In the genomic region with DNA sequence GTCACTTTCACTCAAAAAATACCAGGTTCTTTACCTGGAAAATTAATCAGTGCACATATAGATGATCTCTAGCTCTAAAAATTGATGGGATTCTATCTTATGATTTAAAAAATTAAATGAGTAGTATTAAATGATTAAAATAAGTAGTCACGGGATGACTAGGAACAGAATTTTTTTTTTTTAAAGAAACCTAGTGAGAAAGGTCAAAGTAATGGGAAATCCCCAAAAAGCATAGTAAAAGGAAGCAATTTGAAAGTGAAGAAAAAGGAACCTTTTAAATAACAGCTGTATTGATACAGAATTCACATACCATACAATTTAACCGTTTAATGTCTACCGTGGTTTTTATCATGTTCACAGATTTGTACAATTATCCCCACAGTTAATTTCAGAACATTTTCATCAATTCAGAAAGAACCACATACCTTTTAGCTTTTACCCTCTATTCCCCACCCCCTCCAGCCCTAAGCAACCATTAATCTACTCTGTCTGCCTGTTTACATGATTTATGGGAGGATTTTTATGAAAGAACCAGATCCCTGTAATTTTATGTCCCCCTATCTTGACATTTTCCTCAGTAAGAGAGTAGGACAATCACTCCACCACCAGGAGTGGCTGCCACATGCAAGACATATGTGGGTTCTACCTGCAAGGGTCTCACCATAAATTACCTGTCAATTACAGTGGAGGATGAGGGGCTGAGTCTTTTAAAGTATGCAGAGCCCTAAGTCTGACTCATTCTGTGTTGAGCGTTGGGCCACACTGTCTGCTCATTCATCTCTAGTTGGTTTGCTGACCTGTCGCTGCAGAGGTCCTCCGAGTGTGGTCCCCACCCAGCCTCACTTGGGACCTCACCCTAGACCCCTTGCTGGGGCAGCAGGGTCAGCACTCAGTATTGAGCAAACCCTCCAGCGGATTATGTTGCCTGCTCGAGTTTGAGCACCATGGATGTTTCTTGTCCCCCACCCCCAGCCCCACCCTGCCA, we compare ENCODE assay signal across 11 cellular contexts. TPM values are rescaled to one million over a fixed set of nuclear protein-coding genes. Genes with fewer than 3 reads are reported as not detected.
A peak's percentile ranks its signal among the peaks of the same experiment; 100 is the strongest.
DNase-seq lines count a peak whose midpoint lies in the region; ATAC-seq and TF ChIP-seq lines count a peak whose summit lies in the region.
"Had no signal": no experiment of that assay in that cellular context is flagged by ENCODE, and none has a peak within 500 bp of the region (broad histone marks: within the 10 kb centered on the region; RNA-seq: fewer than 3 reads in every experiment).

No MANE protein-coding gene starts in this region.

- H3K36me3 ChIP-seq in thyroid gland: no peaks in the 10 kb centered on the region
- H3K36me3 ChIP-seq: suprapubic skin had no signal

- TF ChIP-seq CTCF in osteocyte (IDR thresholded peaks at IDR 0.05) (no peak), thyroid gland (IDR thresholded peaks at IDR 0.05) (no peak)

- intact Hi-C loops in thyroid gland (cut with DNase I): no loop called here

- 90 to 91% methylated on average over 8 of the region's 8 CpGs for WGBS in thyroid gland, 2 donors

- H3K27me3 Mint-ChIP-seq in T-helper 1 cell treated with Interleukin-12 subunit alpha and Interleukin-12 subunit beta and Interleukin-4 antibody, amounts not matched to agents 30 μg/mL and 1 μg/mL, for 36 hours (ENCODE audit: low read depth): peaks cover 9% of the 10 kb centered on the region
- no peaks in the 10 kb centered on the region for H3K27me3 Mint-ChIP-seq in osteocyte (ENCODE audit: unreplicated experiment)

- no peak overlapping the region for H3K4me3 ChIP-seq in thyroid gland (replicated peaks in 1 of 3)
- H3K4me3 ChIP-seq: SK-N-MC, suprapubic skin had no signal

- H3K36me3 Mint-ChIP-seq in T-helper 1 cell treated with Interleukin-12 subunit alpha and Interleukin-12 subunit beta and Interleukin-4 antibody, amounts not matched to agents 30 μg/mL and 1 μg/mL, for 36 hours (ENCODE audit: low read depth): peaks cover 6% of the 10 kb centered on the region
- no peaks in the 10 kb centered on the region for H3K36me3 Mint-ChIP-seq in osteocyte (ENCODE audit: unreplicated experiment)

- no peaks in the 10 kb centered on the region for H3K9me3 Mint-ChIP-seq in T-helper 1 cell treated with Interleukin-12 subunit alpha and Interleukin-12 subunit beta and Interleukin-4 antibody, amounts not matched to agents 30 μg/mL and 1 μg/mL, for 36 hours
- H3K9me3 Mint-ChIP-seq in osteocyte (ENCODE audit: unreplicated experiment): no peaks in the 10 kb centered on the region

- no peak for TF ChIP-seq POLR2A in thyroid gland (IDR thresholded peaks at IDR 0.05)

- H3K4me3 Mint-ChIP-seq in T-helper 1 cell treated with Interleukin-12 subunit alpha and Interleukin-12 subunit beta and Interleukin-4 antibody, amounts not matched to agents 30 μg/mL and 1 μg/mL, for 36 hours: peak overlapping the region; percentile 7
- no peak overlapping the region for H3K4me3 Mint-ChIP-seq in osteocyte (ENCODE audit: unreplicated experiment)

- H3K27ac ChIP-seq in thyroid gland: no peak overlapping the region
- H3K27ac ChIP-seq: SK-N-MC, suprapubic skin had no signal

- ATAC-seq in GM21529 (IDR thresholded peaks at IDR 0.05; ENCODE audit: unreplicated experiment): peak; percentile 29
- peak; percentile 23 for ATAC-seq in HG03558 (IDR thresholded peaks at IDR 0.05; ENCODE audit: extremely low read depth, unreplicated experiment)

- DNase-seq in T-helper 1 cell: no peak
- DNase-seq in osteocyte (ENCODE audit: extremely low spot score, unreplicated experiment): peak; percentile 65
- no peak for DNase-seq in SHP77 (lab: John Stamatoyannopoulos, UW)
- no peak for DNase-seq in thyroid gland
- DNase-seq in dermis blood vessel endothelial cell: no peak
- DNase-seq: caudate nucleus had no signal

- H3K4me1 Mint-ChIP-seq in T-helper 1 cell treated with Interleukin-12 subunit alpha and Interleukin-12 subunit beta and Interleukin-4 antibody, amounts not matched to agents 30 μg/mL and 1 μg/mL, for 36 hours (ENCODE audit: low read depth): peaks cover 46% of the 10 kb centered on the region
- H3K4me1 Mint-ChIP-seq in osteocyte (ENCODE audit: unreplicated experiment): peaks cover 16% of the 10 kb centered on the region

- H3K9me3 ChIP-seq in thyroid gland: no peaks in the 10 kb centered on the region
- H3K9me3 ChIP-seq: suprapubic skin had no signal

- H3K4me1 ChIP-seq in thyroid gland: peaks cover 9 to 19% of the 10 kb centered on the region in 2 donors

- H3K27me3 ChIP-seq in thyroid gland: no peaks in the 10 kb centered on the region

- H3K27ac Mint-ChIP-seq in T-helper 1 cell treated with Interleukin-12 subunit alpha and Interleukin-12 subunit beta and Interleukin-4 antibody, amounts not matched to agents 30 μg/mL and 1 μg/mL, for 36 hours: no peak overlapping the region
- H3K27ac Mint-ChIP-seq in osteocyte (ENCODE audit: unreplicated experiment): no peak overlapping the region

RNA-seq across cellular contexts. Expression of gene ANKRD33B, which starts 16.0 kb away (rescaled TPM):
- 0.83 and 0.94 TPM in 2 replicates for total RNA-seq in osteocyte
- 1 to 10 TPM in 3 of 4 donors, under 1 TPM in 1; 0.67 to 1.6 (median 1.1) TPM for total RNA-seq in thyroid gland
- 2.0 and 3.4 TPM in 2 replicates for total RNA-seq in dermis blood vessel endothelial cell
